Comparison of ENCODE assay signal across 8 cellular contexts in genomic region chr13:114131581-114132418, GRCh38. TPM values are rescaled to one million over a fixed set of nuclear protein-coding genes. Genes with fewer than 3 reads are reported as not detected.
DNase-seq lines count a peak whose midpoint lies in the region; ATAC-seq and TF ChIP-seq lines count a peak whose summit lies in the region.

No MANE protein-coding gene starts in this region.

- H3K4me3 ChIP-seq in BE2C (ENCODE audit: low read depth, low read length), result peak overlapping the region; percentile 93
- peak overlapping the region; percentile 73 for H3K4me3 ChIP-seq in HUES64 (ENCODE audit: low read length)

- ATAC-seq in GM19395 (IDR thresholded peaks at IDR 0.05; ENCODE audit: unreplicated experiment), result peak; percentile 16
- no peak for ATAC-seq in activated T-helper 17 cell treated with anti-CD3 and anti-CD28 coated beads, Interleukin-2, amount 50 U/mL, for 72 hours (replicated peaks)

- 1% methylated on average over 95 of the region's 95 CpGs for WGBS in HUES64

- DNase-seq in BE2C, result no peak
- no peak for DNase-seq in glutamatergic neuron
- peak; percentile 83 for DNase-seq in posterior vena cava (ENCODE audit: low spot score)
- DNase-seq in epidermal melanocyte (ENCODE audit: insufficient read length, low spot score), result no peak
- DNase-seq in Kasumi-1 (lab: John Stamatoyannopoulos, UW), result no peak

- no peaks in the 10 kb centered on the region for H3K9me3 Mint-ChIP-seq in activated T-helper 17 cell treated with anti-CD3 and anti-CD28 coated beads, Interleukin-2, amount 50 U/mL, for 72 hours
- H3K9me3 Mint-ChIP-seq in glutamatergic neuron (ENCODE audit: unreplicated experiment), result peaks cover 28% of the 10 kb centered on the region

- no peaks in the 10 kb centered on the region for H3K27me3 Mint-ChIP-seq in activated T-helper 17 cell treated with anti-CD3 and anti-CD28 coated beads, Interleukin-2, amount 50 U/mL, for 72 hours
- peaks cover 21% of the 10 kb centered on the region for H3K27me3 Mint-ChIP-seq in glutamatergic neuron (ENCODE audit: unreplicated experiment)

- peak overlapping the region; percentile 89 for H3K27ac Mint-ChIP-seq in activated T-helper 17 cell treated with anti-CD3 and anti-CD28 coated beads, Interleukin-2, amount 50 U/mL, for 72 hours
- H3K27ac Mint-ChIP-seq in glutamatergic neuron (ENCODE audit: unreplicated experiment), result peak overlapping the region; percentile 85

- H3K4me1 ChIP-seq in BE2C (peaks cover 20% of the 10 kb centered on the region), HUES64 (ENCODE audit: insufficient read depth, low read length) (peaks cover 35% of the 10 kb centered on the region)

- no peak overlapping the region; the same call in 1 of the 2 replicates for H3K27ac ChIP-seq in HUES64 (ENCODE audit: low read depth, low read length)

- TF ChIP-seq CTCF in BE2C (IDR thresholded peaks at IDR 0.05; ENCODE audit: low read depth, low read length), result no peak
- no peak for TF ChIP-seq CTCF in glutamatergic neuron (IDR thresholded peaks at IDR 0.05; ENCODE audit: partially characterized antibody, unreplicated experiment)

- H3K27me3 ChIP-seq in BE2C (no peaks in the 10 kb centered on the region), HUES64 (ENCODE audit: insufficient read depth, low read length) (peaks cover 18% of the 10 kb centered on the region)

- peak overlapping the region; percentile 45 for H3K9ac ChIP-seq in HUES64 (ENCODE audit: low read depth, low read length)

- H3K36me3 Mint-ChIP-seq in activated T-helper 17 cell treated with anti-CD3 and anti-CD28 coated beads, Interleukin-2, amount 50 U/mL, for 72 hours (ENCODE audit: low read depth), result peaks cover 48% of the 10 kb centered on the region
- no peaks in the 10 kb centered on the region for H3K36me3 Mint-ChIP-seq in glutamatergic neuron (ENCODE audit: unreplicated experiment)

- peaks cover 32% of the 10 kb centered on the region for H3K4me1 Mint-ChIP-seq in activated T-helper 17 cell treated with anti-CD3 and anti-CD28 coated beads, Interleukin-2, amount 50 U/mL, for 72 hours
- peaks cover 49% of the 10 kb centered on the region for H3K4me1 Mint-ChIP-seq in glutamatergic neuron (ENCODE audit: low read depth, unreplicated experiment)

- intact Hi-C loops in posterior vena cava (cut with DNase I), result no loop called here

- peak overlapping the region; percentile 98 for H3K4me3 Mint-ChIP-seq in activated T-helper 17 cell treated with anti-CD3 and anti-CD28 coated beads, Interleukin-2, amount 50 U/mL, for 72 hours
- H3K4me3 Mint-ChIP-seq in glutamatergic neuron (ENCODE audit: unreplicated experiment), result peak overlapping the region; percentile 93

- H3K36me3 ChIP-seq in BE2C (no peaks in the 10 kb centered on the region), HUES64 (ENCODE audit: insufficient read depth, low read length) (no peaks in the 10 kb centered on the region)

- H3K9me3 ChIP-seq in BE2C, result no peaks in the 10 kb centered on the region
- no peaks in the 10 kb centered on the region for H3K9me3 ChIP-seq in HUES64 (ENCODE audit: insufficient read depth, low read depth, low read length)

RNA-seq across cellular contexts. Expression of gene RASA3, which starts 0.6 kb away (rescaled TPM):
- 5.1 TPM for polyA plus RNA-seq in BE2C (2012; ENCODE audit: insufficient read depth, insufficient read length, low read depth)
- polyA plus RNA-seq in HUES64 (2013, experiment 1 of 2), result 12.3 TPM
- polyA plus RNA-seq in HUES64 (2013, experiment 2 of 2), result 15.0 TPM
- 10 to 100 TPM; 18.4 to 62.5 TPM for total RNA-seq in activated T-helper 17 cell treated with anti-CD3 and anti-CD28 coated beads, Interleukin-2, amount 50 U/mL, for 72 hours
- total RNA-seq in glutamatergic neuron (ENCODE audit: unreplicated experiment) (15.2 TPM), posterior vena cava (10 to 100 TPM; 28.8 to 30.1 TPM)

RNA-seq across cellular contexts. Expression of gene CFAP97D2, which starts 47.3 kb away (rescaled TPM):
- polyA plus RNA-seq in BE2C (2012; ENCODE audit: insufficient read depth, insufficient read length, low read depth), result not detected
- not detected for polyA plus RNA-seq in HUES64 (2013, experiment 1 of 2)
- polyA plus RNA-seq in HUES64 (2013, experiment 2 of 2), result not detected
- not detected for total RNA-seq in activated T-helper 17 cell treated with anti-CD3 and anti-CD28 coated beads, Interleukin-2, amount 50 U/mL, for 72 hours
- not detected for total RNA-seq in glutamatergic neuron (ENCODE audit: unreplicated experiment)
- total RNA-seq in posterior vena cava, result not detected
